8 cellular contexts compared by ENCODE assay signal in genomic region chr12:56020437-56021189, GRCh38. TPM values are rescaled to one million over a fixed set of nuclear protein-coding genes. Genes with fewer than 3 reads are reported as not detected.
DNase-seq lines count a peak whose midpoint lies in the region; ATAC-seq and TF ChIP-seq lines count a peak whose summit lies in the region.

Gene IKZF4, plus strand, starts transcription at chr12:56021043. Its CDS starts 451 bp downstream, at chr12:56021494.

- H3K4me1 Mint-ChIP-seq in T-cell (peaks cover 20 to 34% (median 26%) of the 10 kb centered on the region in 3 donors), endodermal cell (peaks cover 22% of the 10 kb centered on the region), mesothelial cell of epicardium (peaks cover 53% of the 10 kb centered on the region)

- H3K27me3 Mint-ChIP-seq in T-cell: no peaks in the 10 kb centered on the region
- no peaks in the 10 kb centered on the region for H3K27me3 Mint-ChIP-seq in endodermal cell (ENCODE audit: insufficient read depth)
- no peaks in the 10 kb centered on the region for H3K27me3 Mint-ChIP-seq in mesothelial cell of epicardium (ENCODE audit: low read depth)

- WGBS in endodermal cell (ENCODE audit: insufficient coverage in 1 of 2, insufficient read length in 1 of 2), 2 experiments: 13 to 23% methylated on average over 4 to 9 of the region's 10 CpGs

- H3K4me1 ChIP-seq in endodermal cell (ENCODE audit: control insufficient read depth, insufficient read depth, low read length) (peaks cover 5% of the 10 kb centered on the region), uterus (no peaks in the 10 kb centered on the region)

- peak within 1 kb of the TSS; percentile 25 for H3K9ac ChIP-seq in endodermal cell (ENCODE audit: extremely low read depth, low read length, poor library complexity, severe bottlenecking)

- H3K4me3 Mint-ChIP-seq in T-cell (peak within 1 kb of the TSS; percentile 82 to 97 (median 89)), endodermal cell (peak within 1 kb of the TSS; percentile 61), mesothelial cell of epicardium (peak within 1 kb of the TSS; percentile 86)

- H3K36me3 ChIP-seq in endodermal cell (ENCODE audit: control insufficient read depth, insufficient read depth, low read length) (peaks cover 12% of the 10 kb centered on the region), uterus (no peaks in the 10 kb centered on the region)

- peak; percentile 36 to 45 (median 41) for ATAC-seq in T-cell (replicated peaks in 1 of 4)
- ATAC-seq in HG03025 (IDR thresholded peaks at IDR 0.05; ENCODE audit: low FRiP score, unreplicated experiment): no peak
- no peak for ATAC-seq in HG03175 (IDR thresholded peaks at IDR 0.05; ENCODE audit: unreplicated experiment)

- H3K27me3 ChIP-seq in endodermal cell (ENCODE audit: control insufficient read depth, insufficient read depth, low read length, poor library complexity, severe bottlenecking) (no peaks in the 10 kb centered on the region), uterus (no peaks in the 10 kb centered on the region)

- no peak for TF ChIP-seq CTCF in endodermal cell (conservative IDR thresholded peaks at IDR 0.05)
- TF ChIP-seq CTCF in mesothelial cell of epicardium (IDR thresholded peaks at IDR 0.05; ENCODE audit: unreplicated experiment): no peak
- TF ChIP-seq CTCF in uterus (IDR thresholded peaks at IDR 0.05): no peak

- H3K27ac ChIP-seq in endodermal cell (ENCODE audit: low read depth, low read length) (peak within 1 kb of the TSS; percentile 98), uterus (peak within 1 kb of the TSS; percentile 65 to 85)

- peak in 1 of 2 donors; percentile 18 for TF ChIP-seq POLR2A in uterus (IDR thresholded peaks at IDR 0.05)

- H3K9me3 Mint-ChIP-seq in T-cell (no peaks in the 10 kb centered on the region), endodermal cell (no peaks in the 10 kb centered on the region), mesothelial cell of epicardium (no peaks in the 10 kb centered on the region)

- H3K36me3 Mint-ChIP-seq in T-cell: peaks cover 7% of the 10 kb centered on the region
- peaks cover 17% of the 10 kb centered on the region for H3K36me3 Mint-ChIP-seq in endodermal cell (ENCODE audit: low read depth)
- H3K36me3 Mint-ChIP-seq in mesothelial cell of epicardium: peaks cover 7% of the 10 kb centered on the region

- POLR2A ChIA-PET in T-cell (lab: Charles Lee): no interaction called here

- DNase-seq in ELF-1 (ENCODE audit: low read depth, low spot score): peak; percentile 84
- DNase-seq in T-cell: peak in 1 of 34 experiments; percentile 15
- DNase-seq in endodermal cell: peak; percentile 92
- DNase-seq in mesothelial cell of epicardium (ENCODE audit: low spot score in 2 of 2, unreplicated experiment in 2 of 2): peak in 1 of 2 experiments; percentile 47
- peak; percentile 82 to 85 for DNase-seq in uterus
- DNase-seq in NCI-H2081 (lab: John Stamatoyannopoulos, UW): no peak

- CTCF ChIA-PET in T-cell (lab: Charles Lee): interaction anchor here (0.5 to 1.3 kb wide), 4 partner anchors 8 to 142 kb away, joined by 3 to 4 read pairs (median 3); no protein-coding TSS in a partner anchor

- H3K9me3 ChIP-seq in endodermal cell (ENCODE audit: control insufficient read depth, low read length) (no peaks in the 10 kb centered on the region), uterus (no peaks in the 10 kb centered on the region)

- intact Hi-C loops in uterus (cut with DNase I; ENCODE audit: low total_unique reads): no loop called here

- peak within 1 kb of the TSS; percentile 93 to 95 for H3K27ac Mint-ChIP-seq in T-cell
- peak within 1 kb of the TSS; percentile 95 for H3K27ac Mint-ChIP-seq in endodermal cell
- peak within 1 kb of the TSS; percentile 99 for H3K27ac Mint-ChIP-seq in mesothelial cell of epicardium

- H3K4me3 ChIP-seq in endodermal cell (ENCODE audit: low read length) (peak within 1 kb of the TSS; percentile 66), uterus (peak within 1 kb of the TSS in 1 of 2 donors; percentile 40)

RNA-seq across cellular contexts. Expression of gene IKZF4, which starts in this region (rescaled TPM):
- total RNA-seq in T-cell (10 to 100 TPM in 3 of 5 donors, 1 to 10 TPM in 2; 6.1 to 14.9 (median 13.2) TPM), endodermal cell (10 to 100 TPM in 1 of 2 donors, 1 to 10 TPM in 1; 9.8 to 10.2 TPM), mesothelial cell of epicardium (16.2 to 22.5 TPM (median 18.6 TPM) in 3 replicates), uterus (10 to 100 TPM in 1 of 4 donors, 1 to 10 TPM in 2, not detected in 1; 4.4 to 19.4 (median 5.6) TPM)
- polyA plus RNA-seq in endodermal cell (2013, experiment 1 of 2): 21.4 TPM
- 17.5 TPM for polyA plus RNA-seq in endodermal cell (2013, experiment 2 of 2)

Comparison
In these comparisons a context has a peak if more than half of its experiments do, and no peak if none do; other contexts are left out.
1. DNase-seq: peak in ELF-1 (single experiment), endodermal cell (single experiment) and uterus (2 of 2); none in NCI-H2081 (0 of 2).
2. ATAC-seq: peak in T-cell (4 of 4); none in HG03025 (single experiment) and HG03175 (single experiment).
3. Peak in every context shown above with its lines, with median percentiles within 50 percentile points of each other: H3K27ac Mint-ChIP-seq and H3K4me3 Mint-ChIP-seq.